In genomic region chr15:68259883-68260282, GRCh38 we compare ENCODE assay signal across 26 cellular contexts. TPM values are rescaled to one million over a fixed set of nuclear protein-coding genes. Genes with fewer than 3 reads are reported as not detected.
DNase-seq lines count a peak whose midpoint lies in the region; TF ChIP-seq lines count a peak whose summit lies in the region.
"Had no signal": no experiment of that assay in that cellular context is flagged by ENCODE, and none has a peak within 500 bp of the region (broad histone marks: within the 10 kb centered on the region; RNA-seq: fewer than 3 reads in every experiment).

No MANE protein-coding gene starts in this region.

- H3K27ac ChIP-seq in left ventricle myocardium inferior (replicated peaks) = peak overlapping the region; percentile 47
- H3K27ac ChIP-seq: 22Rv1, body of pancreas, neural progenitor cell, thyroid gland had no signal

- intact Hi-C loops in left ventricle myocardium inferior (cut with micrococcal nuclease) = no loop called here

- no peaks in the 10 kb centered on the region for H3K9me3 ChIP-seq in left ventricle myocardium inferior (replicated peaks)
- H3K9me3 ChIP-seq: body of pancreas, thyroid gland had no signal

- H3K4me1 ChIP-seq in left ventricle myocardium inferior = peaks cover 25% of the 10 kb centered on the region
- H3K4me1 ChIP-seq: body of pancreas had no signal

- no peak overlapping the region for H3K4me3 ChIP-seq in left ventricle myocardium inferior
- H3K4me3 ChIP-seq: body of pancreas, GM12878, lung, neural progenitor cell, thyroid gland had no signal

- no peak for TF ChIP-seq CTCF in left ventricle myocardium inferior (IDR thresholded peaks at IDR 0.05; ENCODE audit: borderline replicate concordance)

- peak; percentile 66 for DNase-seq in DMS 273 (lab: John Stamatoyannopoulos, UW; ENCODE audit: unreplicated experiment)
- DNase-seq in DMS 273 treated with DMSO at 0.1 percent for 48 hours (lab: John Stamatoyannopoulos, UW) = no peak
- peak; percentile 30 for DNase-seq in COLO668 (lab: John Stamatoyannopoulos, UW; ENCODE audit: unreplicated experiment)
- peak; percentile 37 for DNase-seq in NCI-H510A (lab: John Stamatoyannopoulos, UW)
- no peak for DNase-seq in left ventricle myocardium inferior
- DNase-seq in NOMO-1 treated with DMSO at 0.1 percent for 48 hours (lab: John Stamatoyannopoulos, UW; ENCODE audit: unreplicated experiment) = no peak
- DNase-seq in stimulated activated CD4-positive, alpha-beta T cell treated with anti-CD3 and anti-CD28 coated beads, Interleukin-4, amount 100 ng/mL, for 1 hour = no peak
- DNase-seq in OCI-M2 (lab: John Stamatoyannopoulos, UW; ENCODE audit: unreplicated experiment) = no peak
- DNase-seq: activated CD4-positive, alpha-beta T cell treated with anti-CD3 and anti-CD28 coated beads for 4 hours; activated CD8-positive, alpha-beta memory T cell treated with anti-CD3 and anti-CD28 coated beads for 24 hours; activated gamma-delta T cell treated with Interleukin-2 at 50 U/mL for 16 hours; activated T-cell treated with anti-CD3 and anti-CD28 coated beads, Interleukin-2, amount 50 U/mL, for 1 hour; AML-193; body of pancreas; CD8-positive, alpha-beta T cell; effector CD4-positive, alpha-beta T cell; erythroblast; KBM-7; NCI-H1694; NCI-H446; stimulated activated naive CD8-positive, alpha-beta T cell treated with anti-CD3 and anti-CD28 coated beads, Interleukin-15, Interleukin-2, amounts not matched to agents 100 U/mL and 50 U/mL, for 24 hours; thyroid gland had no signal

- H3K27me3 ChIP-seq in left ventricle myocardium inferior (ENCODE audit: low read depth) = no peaks in the 10 kb centered on the region
- H3K27me3 ChIP-seq: neural progenitor cell, thyroid gland had no signal

- no peaks in the 10 kb centered on the region for H3K36me3 ChIP-seq in left ventricle myocardium inferior
- H3K36me3 ChIP-seq: neural progenitor cell, thyroid gland had no signal

RNA-seq across cellular contexts. Expression of gene FEM1B, which starts 17.7 kb away (rescaled TPM):
- 46.7 TPM for total RNA-seq in left ventricle myocardium inferior

RNA-seq across cellular contexts. Expression of gene CLN6, which starts 30.4 kb away (rescaled TPM):
- total RNA-seq in left ventricle myocardium inferior = 6.6 TPM

RNA-seq across cellular contexts. Expression of gene CALML4, which starts 54.8 kb away (rescaled TPM):
- 0.91 TPM for total RNA-seq in left ventricle myocardium inferior

Comparison
In these comparisons a context has a peak if more than half of its experiments do, and no peak if none do; other contexts are left out.
1. DNase-seq: peak in DMS 273 (single experiment), COLO668 (single experiment) and NCI-H510A (single experiment); none in DMS 273 treated with DMSO at 0.1 percent for 48 hours (single experiment), left ventricle myocardium inferior (single experiment), NOMO-1 treated with DMSO at 0.1 percent for 48 hours (single experiment), stimulated activated CD4-positive, alpha-beta T cell treated with anti-CD3 and anti-CD28 coated beads, Interleukin-4, amount 100 ng/mL, for 1 hour (single experiment) and OCI-M2 (single experiment).